ENCODE assay signal across 8 cellular contexts in the genomic region with DNA sequence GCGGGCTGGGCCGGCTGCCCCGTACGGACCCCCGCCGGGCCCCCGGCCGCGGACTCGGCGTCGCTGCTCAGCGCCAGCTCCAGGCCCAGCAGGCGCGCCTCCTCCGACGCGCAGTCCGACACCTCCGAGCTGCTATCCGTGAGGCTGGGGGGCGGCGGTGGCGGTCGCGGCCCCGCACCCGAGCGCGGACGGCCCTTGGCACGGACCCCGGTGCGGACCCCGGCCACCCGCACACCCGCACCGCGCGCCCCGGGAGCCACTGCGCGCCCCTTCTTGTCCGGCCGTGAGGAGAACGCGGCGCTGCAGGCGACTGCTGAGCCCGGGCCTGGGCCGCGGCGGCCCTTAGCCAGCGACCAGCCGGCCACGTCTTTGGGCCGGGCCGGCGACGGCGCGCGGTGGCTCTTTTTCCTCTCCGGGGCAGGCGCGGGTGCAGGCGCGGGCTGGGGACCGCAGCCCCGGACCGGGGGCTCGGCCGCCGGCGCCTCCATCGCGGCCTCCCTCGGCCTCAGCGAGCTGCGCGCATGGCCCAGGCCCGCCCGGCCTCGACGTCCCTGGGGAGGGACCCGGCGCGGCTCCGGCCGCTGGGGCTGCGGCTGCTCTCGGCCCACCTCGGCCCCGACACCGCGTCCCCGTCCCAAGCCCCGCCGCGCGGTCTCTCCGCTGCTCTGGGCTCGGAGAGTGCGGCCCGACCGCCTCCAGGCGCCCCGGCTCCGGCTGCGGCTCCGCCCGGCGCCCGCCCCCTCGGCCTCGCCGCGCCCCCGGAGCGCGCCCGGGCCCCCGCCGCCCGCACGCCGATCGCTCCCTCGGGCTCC. TPM values are rescaled to one million over a fixed set of nuclear protein-coding genes. Genes with fewer than 3 reads are reported as not detected.
DNase-seq lines count a peak whose midpoint lies in the region; ATAC-seq, FAIRE-seq and TF ChIP-seq lines count a peak whose summit lies in the region.

No MANE protein-coding gene starts in this region.

- H3K4me3 Mint-ChIP-seq in glutamatergic neuron (ENCODE audit: unreplicated experiment) = no peak overlapping the region
- H3K4me3 Mint-ChIP-seq in stimulated activated effector memory CD8-positive, alpha-beta T cell treated with anti-CD3 and anti-CD28 coated beads, Interleukin-12 subunit alpha, Interleukin-12 subunit beta, amount 100 ng/mL, for 72 hours = no peak overlapping the region

- peak; percentile 76 for TF ChIP-seq POLR2A in H54 (IDR thresholded peaks at IDR 0.05; ENCODE audit: low read depth, low read length)

- no peak for FAIRE-seq in H54 (lab: Jason Lieb, UNC)

- H3K36me3 ChIP-seq in OCI-LY3 (replicated peaks; ENCODE audit: low read depth, low read length) = no peaks in the 10 kb centered on the region
- no peaks in the 10 kb centered on the region for H3K36me3 ChIP-seq in MM.1S (replicated peaks; ENCODE audit: insufficient read depth, low read length)

- no peak for TF ChIP-seq CTCF in OCI-LY3 (IDR thresholded peaks at IDR 0.05; ENCODE audit: low read depth, low read length)
- no peak for TF ChIP-seq CTCF in glutamatergic neuron (IDR thresholded peaks at IDR 0.05; ENCODE audit: partially characterized antibody, unreplicated experiment)
- TF ChIP-seq CTCF in MM.1S (IDR thresholded peaks at IDR 0.05; ENCODE audit: low read length) = no peak

- H3K27ac ChIP-seq in OCI-LY3 (ENCODE audit: low read length) (no peak overlapping the region), MM.1S (ENCODE audit: low read length) (no peak overlapping the region)

- peak overlapping the region; percentile 60 for H3K4me2 ChIP-seq in OCI-LY3 (ENCODE audit: low read length)
- no peak overlapping the region for H3K4me2 ChIP-seq in MM.1S (ENCODE audit: low read depth, low read length)

- DNase-seq in H54 (ENCODE audit: insufficient read length, low spot score) = no peak
- peak; percentile 70 for DNase-seq in glutamatergic neuron
- peak; percentile 22 to 72 for DNase-seq in stimulated activated effector memory CD8-positive, alpha-beta T cell treated with anti-CD3 and anti-CD28 coated beads, Interleukin-12 subunit alpha, Interleukin-12 subunit beta, amount 100 ng/mL, for 72 hours (ENCODE audit: low spot score in 2 of 2)
- no peak for DNase-seq in HEK293T (ENCODE audit: extremely low spot score)
- DNase-seq in NCI-H510A treated with DMSO at 0.1 percent for 48 hours (lab: John Stamatoyannopoulos, UW) = no peak
- DNase-seq in MM.1S = no peak

- H4K20me1 ChIP-seq in OCI-LY3 (ENCODE audit: insufficient read depth, low read length) (no peaks in the 10 kb centered on the region; the same call in 1 of the 2 replicates), MM.1S (ENCODE audit: insufficient read depth, low read length) (no peaks in the 10 kb centered on the region)

- peaks cover 20% of the 10 kb centered on the region for H3K27me3 Mint-ChIP-seq in glutamatergic neuron (ENCODE audit: unreplicated experiment)

- ATAC-seq in GM18498 (IDR thresholded peaks at IDR 0.05; ENCODE audit: unreplicated experiment) = peak; percentile 6
- peak; percentile 69 for ATAC-seq in stimulated activated effector memory CD8-positive, alpha-beta T cell treated with anti-CD3 and anti-CD28 coated beads, Interleukin-12 subunit alpha, Interleukin-12 subunit beta, amount 100 ng/mL, for 72 hours

- H3K9me3 ChIP-seq in OCI-LY3 (ENCODE audit: insufficient read depth, low read length) (no peaks in the 10 kb centered on the region), MM.1S (replicated peaks; ENCODE audit: insufficient read depth, low read length) (no peaks in the 10 kb centered on the region)

- POLR2A ChIA-PET in HEK293T (lab: Yijun Ruan, JAX) = interaction anchor here (1.5 to 2.6 kb wide), 5 partner anchors 16 to 117 kb away, joined by 4 to 9 read pairs (median 5); a partner anchor contains a TSS

- H3K27ac Mint-ChIP-seq in glutamatergic neuron (ENCODE audit: unreplicated experiment) = no peak overlapping the region
- no peak overlapping the region for H3K27ac Mint-ChIP-seq in stimulated activated effector memory CD8-positive, alpha-beta T cell treated with anti-CD3 and anti-CD28 coated beads, Interleukin-12 subunit alpha, Interleukin-12 subunit beta, amount 100 ng/mL, for 72 hours

- H3K27me3 ChIP-seq in OCI-LY3 (ENCODE audit: low read depth, low read length) (no peaks in the 10 kb centered on the region), MM.1S (replicated peaks; ENCODE audit: insufficient read depth, low read length) (no peaks in the 10 kb centered on the region)

- H3K9me3 Mint-ChIP-seq in glutamatergic neuron (ENCODE audit: unreplicated experiment) = peaks cover 12% of the 10 kb centered on the region
- no peaks in the 10 kb centered on the region for H3K9me3 Mint-ChIP-seq in stimulated activated effector memory CD8-positive, alpha-beta T cell treated with anti-CD3 and anti-CD28 coated beads, Interleukin-12 subunit alpha, Interleukin-12 subunit beta, amount 100 ng/mL, for 72 hours

- H3K36me3 Mint-ChIP-seq in glutamatergic neuron (ENCODE audit: unreplicated experiment) = no peaks in the 10 kb centered on the region
- H3K36me3 Mint-ChIP-seq in stimulated activated effector memory CD8-positive, alpha-beta T cell treated with anti-CD3 and anti-CD28 coated beads, Interleukin-12 subunit alpha, Interleukin-12 subunit beta, amount 100 ng/mL, for 72 hours = no peaks in the 10 kb centered on the region

- H3K9me2 ChIP-seq in MM.1S (replicated peaks; ENCODE audit: insufficient read depth, low read length) = no peaks in the 10 kb centered on the region

- CTCF ChIA-PET in HEK293T (lab: Yijun Ruan, JAX) = interaction anchor here (0.6 to 1.6 kb wide), 7 partner anchors 21 to 89 kb away, joined by 3 to 6 read pairs (median 5); a partner anchor contains a TSS

- H3K79me2 ChIP-seq in OCI-LY3 (ENCODE audit: low read length) (peaks cover 18% of the 10 kb centered on the region), MM.1S (ENCODE audit: low read length) (peaks cover 12% of the 10 kb centered on the region; the same call in 1 of the 2 replicates)

- H3K4me3 ChIP-seq in OCI-LY3 (ENCODE audit: low read length) = peak overlapping the region; percentile 76
- H3K4me3 ChIP-seq in MM.1S (ENCODE audit: low read length) = no peak overlapping the region

- H3K4me1 Mint-ChIP-seq in glutamatergic neuron (ENCODE audit: low read depth, unreplicated experiment) = peaks cover 25% of the 10 kb centered on the region
- H3K4me1 Mint-ChIP-seq in stimulated activated effector memory CD8-positive, alpha-beta T cell treated with anti-CD3 and anti-CD28 coated beads, Interleukin-12 subunit alpha, Interleukin-12 subunit beta, amount 100 ng/mL, for 72 hours = peaks cover 11% of the 10 kb centered on the region

- H3K4me1 ChIP-seq in OCI-LY3 (ENCODE audit: low read length) (peaks cover 45% of the 10 kb centered on the region), MM.1S (ENCODE audit: low read length) (peaks cover 7% of the 10 kb centered on the region)

- H3K9ac ChIP-seq in OCI-LY3 (ENCODE audit: low read length) = peak overlapping the region; percentile 59
- no peak overlapping the region for H3K9ac ChIP-seq in MM.1S (ENCODE audit: low read length)

- H3F3A ChIP-seq in MM.1S (ENCODE audit: insufficient read depth, low read length) = peaks cover 14% of the 10 kb centered on the region; the same call in 1 of the 2 replicates

- H2AFZ ChIP-seq in OCI-LY3 (ENCODE audit: low read depth, low read length) = no peak overlapping the region
- H2AFZ ChIP-seq in MM.1S (ENCODE audit: low read length) = no peak overlapping the region

TF ChIP-seq in HEK293T, 16 proteins besides CTCF, POLR2A, EP300 and RAD21:
- TF ChIP-seq SUZ12 (IDR thresholded peaks at IDR 0.05) = no peak
- TF ChIP-seq HDGF (IDR thresholded peaks at IDR 0.05; ENCODE audit: borderline replicate concordance) = no peak

RNA-seq across cellular contexts. Expression of a gene that starts 12.9 kb away (rescaled TPM):
- total RNA-seq in glutamatergic neuron (ENCODE audit: unreplicated experiment) = not detected

Comparison
In these comparisons a context has a peak if more than half of its experiments do, and no peak if none do; other contexts are left out.
1. DNase-seq: peak in glutamatergic neuron (single experiment) and stimulated activated effector memory CD8-positive, alpha-beta T cell treated with anti-CD3 and anti-CD28 coated beads, Interleukin-12 subunit alpha, Interleukin-12 subunit beta, amount 100 ng/mL, for 72 hours (2 of 2); none in H54 (single experiment), HEK293T (single experiment), NCI-H510A treated with DMSO at 0.1 percent for 48 hours (single experiment) and MM.1S (single experiment).